Comparison of ENCODE assay signal across 8 cellular contexts in genomic region chr12:109098142-109098652, GRCh38. TPM values are rescaled to one million over a fixed set of nuclear protein-coding genes. Genes with fewer than 3 reads are reported as not detected.
DNase-seq lines count a peak whose midpoint lies in the region; ATAC-seq and TF ChIP-seq lines count a peak whose summit lies in the region.

No MANE protein-coding gene starts in this region.

- DNase-seq in Right ventricle myocardium inferior (ENCODE audit: missing footprints), result peak; percentile 89
- no peak for DNase-seq in cardiac septum (ENCODE audit: low spot score)
- no peak for DNase-seq in RWPE2 (ENCODE audit: low spot score)
- no peak for DNase-seq in endothelial cell (ENCODE audit: low spot score)
- DNase-seq in central memory CD4-positive, alpha-beta T cell, result no peak
- no peak for DNase-seq in NCI-H446 treated with DMSO at 0.1 percent for 48 hours (lab: John Stamatoyannopoulos, UW)

- H3K9me3 Mint-ChIP-seq in endothelial cell (ENCODE audit: unreplicated experiment), result no peaks in the 10 kb centered on the region

- H3K9me3 ChIP-seq in RWPE2 (ENCODE audit: severe bottlenecking) (no peaks in the 10 kb centered on the region), muscle layer of duodenum (ENCODE audit: control insufficient read depth in 1 of 2, low read length in 2 of 2) (no peaks in the 10 kb centered on the region)

- peak overlapping the region; percentile 27 for H3K27ac Mint-ChIP-seq in endothelial cell (ENCODE audit: unreplicated experiment)

- no peaks in the 10 kb centered on the region for H3K4me1 ChIP-seq in RWPE2 (ENCODE audit: insufficient read depth, poor library complexity, severe bottlenecking)
- H3K4me1 ChIP-seq in muscle layer of duodenum (ENCODE audit: control insufficient read depth in 1 of 2, insufficient read depth in 2 of 2, low read length in 2 of 2), result peaks cover 0 to 26% of the 10 kb centered on the region in 2 donors

- H3K4me1 Mint-ChIP-seq in endothelial cell (ENCODE audit: unreplicated experiment), result peaks cover 9% of the 10 kb centered on the region

- TF ChIP-seq CTCF in RWPE2 (IDR thresholded peaks at IDR 0.05; ENCODE audit: poor library complexity, severe bottlenecking) (no peak), endothelial cell (IDR thresholded peaks at IDR 0.05; ENCODE audit: unreplicated experiment) (no peak)

- H3K27ac ChIP-seq in RWPE2 (ENCODE audit: poor library complexity, severe bottlenecking) (peak overlapping the region; percentile 54), muscle layer of duodenum (ENCODE audit: low read length) (peak overlapping the region; percentile 62)

- intact Hi-C loops in Right ventricle myocardium inferior (cut with DNase I) (loop anchor here (10.0 kb wide), 3 partner anchors 213 to 453 kb away; partner anchors contain the start of genes DAO and SSH1), cardiac septum (cut with DNase I) (loop anchor here (10.0 kb wide), 1 partner anchor 293 kb away; no protein-coding TSS in a partner anchor)

- peaks cover 1% of the 10 kb centered on the region for H3K27me3 Mint-ChIP-seq in endothelial cell (ENCODE audit: unreplicated experiment)

- H3K27me3 ChIP-seq in RWPE2 (ENCODE audit: insufficient read depth, poor library complexity, severe bottlenecking) (no peaks in the 10 kb centered on the region), muscle layer of duodenum (ENCODE audit: low read depth, low read length) (no peaks in the 10 kb centered on the region)

- ATAC-seq in Right ventricle myocardium inferior (peak; percentile 63), HG02970 (IDR thresholded peaks at IDR 0.05; ENCODE audit: low FRiP score, unreplicated experiment) (peak; percentile 16), RWPE2 (ENCODE audit: low read depth) (peak; percentile 20; the same call in 2 of the 3 replicates)

- H3K4me3 Mint-ChIP-seq in endothelial cell (ENCODE audit: unreplicated experiment), result peak overlapping the region; percentile 94

- H3K36me3 ChIP-seq in RWPE2 (ENCODE audit: low read depth), result peaks cover 48% of the 10 kb centered on the region
- H3K36me3 ChIP-seq in muscle layer of duodenum (ENCODE audit: control insufficient read depth in 1 of 2, insufficient read depth in 2 of 2, low read length in 2 of 2), result peaks cover 3 to 10% of the 10 kb centered on the region in 2 donors

- H3K4me3 ChIP-seq in RWPE2 (ENCODE audit: severe bottlenecking), result peak overlapping the region; percentile 62
- H3K4me3 ChIP-seq in muscle layer of duodenum (ENCODE audit: low read depth in 1 of 2, low read length in 2 of 2), result peak overlapping the region; percentile 79 to 93

- peaks cover 3% of the 10 kb centered on the region for H3K36me3 Mint-ChIP-seq in endothelial cell (ENCODE audit: low read depth, unreplicated experiment)

RNA-seq across cellular contexts. Expression of gene UNG, which starts 0.8 kb away (rescaled TPM):
- total RNA-seq in Right ventricle myocardium inferior (26.9 TPM), cardiac septum (25.5 TPM), endothelial cell (ENCODE audit: unreplicated experiment) (39.4 TPM)

RNA-seq across cellular contexts. Expression of gene ALKBH2, which starts 4.9 kb away (rescaled TPM):
- total RNA-seq in Right ventricle myocardium inferior (7.7 TPM), cardiac septum (9.7 TPM), endothelial cell (ENCODE audit: unreplicated experiment) (10.4 TPM)

RNA-seq across cellular contexts. Expression of gene ACACB, which starts 18.2 kb away (rescaled TPM):
- total RNA-seq in Right ventricle myocardium inferior, result 150 TPM
- 64.5 TPM for total RNA-seq in cardiac septum
- total RNA-seq in endothelial cell (ENCODE audit: unreplicated experiment), result 1.7 TPM

RNA-seq across cellular contexts. Expression of gene USP30, which starts 45.8 kb away (rescaled TPM):
- 13.5 TPM for total RNA-seq in Right ventricle myocardium inferior
- total RNA-seq in cardiac septum, result 15.9 TPM
- 13.6 TPM for total RNA-seq in endothelial cell (ENCODE audit: unreplicated experiment)

Comparison
In these comparisons a context has a peak if more than half of its experiments do, and no peak if none do; other contexts are left out.
1. RNA of gene ACACB, which starts 18.2 kb away (total RNA-seq): 150 TPM in Right ventricle myocardium inferior (single experiment) and 64.5 TPM in cardiac septum (single experiment); 1.7 TPM in endothelial cell (single experiment); every median in the first group is over 10 times any median in the second.
2. Peak in every context shown above with its lines, with median percentiles within 50 percentile points of each other: ATAC-seq.